ENCODE assay signal across 27 cellular contexts in genomic region chr16:10923146-10923649, GRCh38. TPM values are rescaled to one million over a fixed set of nuclear protein-coding genes. Genes with fewer than 3 reads are reported as not detected.
A peak's percentile ranks its signal among the peaks of the same experiment; 100 is the strongest.
DNase-seq lines count a peak whose midpoint lies in the region; ATAC-seq and TF ChIP-seq lines count a peak whose summit lies in the region.
"Had no signal": no experiment of that assay in that cellular context is flagged by ENCODE, and none has a peak within 500 bp of the region (broad histone marks: within the 10 kb centered on the region; RNA-seq: fewer than 3 reads in every experiment).

No MANE protein-coding gene starts in this region.

- no peak overlapping the region for H3K4me3 Mint-ChIP-seq in mesothelial cell of epicardium
- H3K4me3 Mint-ChIP-seq: activated CD4-positive, alpha-beta T cell treated with anti-CD3 and anti-CD28 coated beads for 36 hours; activated T-cell treated with anti-CD3 and anti-CD28 coated beads, Interleukin-2, amount 50 U/mL, for 24 hours had no signal

- H3K9ac ChIP-seq in stomach smooth muscle (ENCODE audit: low read length in 2 of 2), result no peak overlapping the region
- H3K9ac ChIP-seq: SK-N-SH had no signal

- no peaks in the 10 kb centered on the region for H3K9me3 Mint-ChIP-seq in mesothelial cell of epicardium
- H3K9me3 Mint-ChIP-seq: activated T-cell treated with anti-CD3 and anti-CD28 coated beads, Interleukin-2, amount 50 U/mL, for 24 hours; naive B cell had no signal

- no peak for DNase-seq in heart right ventricle
- no peak for DNase-seq in Right ventricle myocardium superior
- DNase-seq in coronary artery (ENCODE audit: low spot score), result no peak
- DNase-seq in myocyte (ENCODE audit: low read depth), result peak; percentile 73
- DNase-seq in breast epithelium (ENCODE audit: low spot score in 2 of 2), result no peak
- DNase-seq in CD1c-positive myeloid dendritic cell (ENCODE audit: extremely low spot score), result no peak
- DNase-seq in mesothelial cell of epicardium (ENCODE audit: low spot score in 2 of 2, unreplicated experiment in 2 of 2), result no peak
- DNase-seq: activated CD4-positive, alpha-beta T cell treated with anti-CD3 and anti-CD28 coated beads for 36 hours; activated T-cell treated with anti-CD3 and anti-CD28 coated beads, Interleukin-2, amount 50 U/mL, for 24 hours; cortex of kidney; GDM1; glutamatergic neuron; H7; kidney glomerular epithelial cell; mesenchymal stem cell; naive B cell; NCI-H1092; NCI-H2029 treated with DMSO at 0.1 percent for 48 hours; NCI-H2227 treated with DMSO at 0.1 percent for 48 hours; occipital lobe; RPMI8226; SK-N-SH; stimulated activated CD4-positive, alpha-beta T cell treated with anti-CD3 and anti-CD28 coated beads, Interleukin-15, amount 100 ng/mL, for 24 hours; T-helper 2 cell; upper lobe of right lung had no signal

- 85 to 86% methylated on average over 10 of the region's 10 CpGs for WGBS in heart right ventricle, 2 donors

- H3K9me3 ChIP-seq in heart right ventricle, result peaks cover 0 to 7% (median 0%) of the 10 kb centered on the region in 11 donors
- H3K9me3 ChIP-seq in stomach smooth muscle (ENCODE audit: control insufficient read depth in 2 of 2, low read length in 2 of 2), result no peaks in the 10 kb centered on the region
- no peaks in the 10 kb centered on the region for H3K9me3 ChIP-seq in breast epithelium
- H3K9me3 ChIP-seq: SK-N-SH, upper lobe of right lung had no signal

- H3K36me3 ChIP-seq in heart right ventricle, result peaks cover 0 to 99% (median 12%) of the 10 kb centered on the region in 9 donors
- peaks cover 22 to 29% of the 10 kb centered on the region in 2 donors for H3K36me3 ChIP-seq in stomach smooth muscle (ENCODE audit: control insufficient read depth in 2 of 2, insufficient read depth in 2 of 2, low read length in 2 of 2)
- no peaks in the 10 kb centered on the region for H3K36me3 ChIP-seq in breast epithelium

- TF ChIP-seq POLR2A in breast epithelium (IDR thresholded peaks at IDR 0.05), result no peak

- no peaks in the 10 kb centered on the region for H3K27me3 Mint-ChIP-seq in mesothelial cell of epicardium (ENCODE audit: low read depth)
- H3K27me3 Mint-ChIP-seq: activated CD4-positive, alpha-beta T cell treated with anti-CD3 and anti-CD28 coated beads for 36 hours; activated T-cell treated with anti-CD3 and anti-CD28 coated beads, Interleukin-2, amount 50 U/mL, for 24 hours; naive B cell had no signal

- H3K27ac Mint-ChIP-seq in mesothelial cell of epicardium, result no peak overlapping the region
- H3K27ac Mint-ChIP-seq: activated CD4-positive, alpha-beta T cell treated with anti-CD3 and anti-CD28 coated beads for 36 hours; activated T-cell treated with anti-CD3 and anti-CD28 coated beads, Interleukin-2, amount 50 U/mL, for 24 hours had no signal

- no peaks in the 10 kb centered on the region for H3K4me1 Mint-ChIP-seq in mesothelial cell of epicardium
- H3K4me1 Mint-ChIP-seq: activated CD4-positive, alpha-beta T cell treated with anti-CD3 and anti-CD28 coated beads for 36 hours had no signal

- no peak overlapping the region for H3K4me3 ChIP-seq in heart right ventricle
- H3K4me3 ChIP-seq in coronary artery, result no peak overlapping the region
- H3K4me3 ChIP-seq in stomach smooth muscle (ENCODE audit: low read length in 2 of 2), result no peak overlapping the region
- no peak overlapping the region for H3K4me3 ChIP-seq in breast epithelium
- H3K4me3 ChIP-seq: upper lobe of right lung had no signal

- TF ChIP-seq CTCF in heart right ventricle (IDR thresholded peaks at IDR 0.05) (no peak), coronary artery (IDR thresholded peaks at IDR 0.05) (no peak), breast epithelium (IDR thresholded peaks at IDR 0.05) (no peak), mesothelial cell of epicardium (IDR thresholded peaks at IDR 0.05; ENCODE audit: unreplicated experiment) (no peak)

- H3K27me3 ChIP-seq in heart right ventricle (no peaks in the 10 kb centered on the region), stomach smooth muscle (ENCODE audit: control insufficient read depth in 1 of 2, insufficient read depth in 2 of 2, low read length in 2 of 2) (no peaks in the 10 kb centered on the region), breast epithelium (no peaks in the 10 kb centered on the region)
- H3K27me3 ChIP-seq: upper lobe of right lung had no signal

- H3K4me1 ChIP-seq in heart right ventricle (peaks cover 18 to 59% (median 45%) of the 10 kb centered on the region in 9 donors), stomach smooth muscle (ENCODE audit: control insufficient read depth, insufficient read depth, low read length) (peaks cover 41% of the 10 kb centered on the region), breast epithelium (no peaks in the 10 kb centered on the region)

- H3K27ac ChIP-seq in heart right ventricle (peak overlapping the region; percentile 37 to 88 (median 82)), coronary artery (peak overlapping the region; percentile 83 to 89), stomach smooth muscle (ENCODE audit: low read length) (peak overlapping the region; percentile 64), breast epithelium (peak overlapping the region in 1 of 2 donors; percentile 34)
- H3K27ac ChIP-seq: upper lobe of right lung had no signal

- H3K36me3 Mint-ChIP-seq in mesothelial cell of epicardium, result peaks cover 20% of the 10 kb centered on the region

- ATAC-seq in heart right ventricle (peak in 1 of 8 donors; percentile 4), Right ventricle myocardium superior (ENCODE audit: poor library complexity) (no peak)
- ATAC-seq: activated CD4-positive, alpha-beta T cell treated with anti-CD3 and anti-CD28 coated beads for 36 hours had no signal

- intact Hi-C loops in heart right ventricle (cut with DNase I), result loop anchor here in 2 of 10 donors (5.0 to 10.0 kb wide), 3 partner anchors 96 to 398 kb away; no protein-coding TSS in a partner anchor
- intact Hi-C loops in Right ventricle myocardium superior (cut with DNase I), result loop anchor here (2.0 to 5.0 kb wide), 2 partner anchors 180 to 406 kb away; partner anchors contain the start of gene NUBP1
- intact Hi-C loops in breast epithelium (cut with DNase I; ENCODE audit: low total_unique reads), result no loop called here

RNA-seq across cellular contexts. Expression of gene DEXI, which starts 19.1 kb away (rescaled TPM):
- total RNA-seq in heart right ventricle (100 to 1,000 TPM in 4 of 10 donors, 10 to 100 TPM in 6; 68.8 to 109 (median 81.6) TPM), Right ventricle myocardium superior (112 TPM), myocyte (63.8 and 75.2 TPM in 2 replicates), breast epithelium (10 to 100 TPM; 50.3 to 88.5 (median 52.8) TPM), mesothelial cell of epicardium (31.2 to 33.0 TPM (median 31.5 TPM) in 3 replicates)
- 100 to 1,000 TPM in 1 of 2 donors, 10 to 100 TPM in 1; 91.4 to 104 TPM for polyA plus RNA-seq in heart right ventricle
- 49.9 TPM for polyA plus RNA-seq in myocyte (2012)

RNA-seq across cellular contexts. Expression of gene CLEC16A, which starts 21.2 kb away (rescaled TPM):
- total RNA-seq in heart right ventricle (10 to 100 TPM; 17.2 to 30.8 (median 23.2) TPM), Right ventricle myocardium superior (20.9 TPM), myocyte (20.7 and 23.8 TPM in 2 replicates), breast epithelium (10 to 100 TPM; 20.0 to 35.3 (median 33.1) TPM), mesothelial cell of epicardium (40.5 to 44.9 TPM (median 43.3 TPM) in 3 replicates)
- 10 to 100 TPM; 12.1 to 16.7 TPM for polyA plus RNA-seq in heart right ventricle
- 28.7 TPM for polyA plus RNA-seq in myocyte (2012)

RNA-seq across cellular contexts. Expression of gene CIITA, which starts 46.2 kb away (rescaled TPM):
- 10 to 100 TPM in 3 of 10 donors, 1 to 10 TPM in 7; 5.1 to 50.8 (median 8.7) TPM for total RNA-seq in heart right ventricle
- 10 to 100 TPM in 1 of 2 donors, 1 to 10 TPM in 1; 2.1 to 25.3 TPM for polyA plus RNA-seq in heart right ventricle
- 7.9 TPM for total RNA-seq in Right ventricle myocardium superior
- under 0.01 and 0.03 TPM in 2 replicates for total RNA-seq in myocyte
- polyA plus RNA-seq in myocyte (2012), result 1.0 TPM
- total RNA-seq in breast epithelium, result 10 to 100 TPM in 2 of 3 donors, 1 to 10 TPM in 1; 5.6 to 14.6 (median 11.1) TPM
- total RNA-seq in mesothelial cell of epicardium, result 0.20 TPM in 2 of 3 replicates, not detected in the other
- total RNA-seq: bronchial epithelial cell, H7 had no signal
